14 cellular contexts compared by ENCODE assay signal in the genomic region with DNA sequence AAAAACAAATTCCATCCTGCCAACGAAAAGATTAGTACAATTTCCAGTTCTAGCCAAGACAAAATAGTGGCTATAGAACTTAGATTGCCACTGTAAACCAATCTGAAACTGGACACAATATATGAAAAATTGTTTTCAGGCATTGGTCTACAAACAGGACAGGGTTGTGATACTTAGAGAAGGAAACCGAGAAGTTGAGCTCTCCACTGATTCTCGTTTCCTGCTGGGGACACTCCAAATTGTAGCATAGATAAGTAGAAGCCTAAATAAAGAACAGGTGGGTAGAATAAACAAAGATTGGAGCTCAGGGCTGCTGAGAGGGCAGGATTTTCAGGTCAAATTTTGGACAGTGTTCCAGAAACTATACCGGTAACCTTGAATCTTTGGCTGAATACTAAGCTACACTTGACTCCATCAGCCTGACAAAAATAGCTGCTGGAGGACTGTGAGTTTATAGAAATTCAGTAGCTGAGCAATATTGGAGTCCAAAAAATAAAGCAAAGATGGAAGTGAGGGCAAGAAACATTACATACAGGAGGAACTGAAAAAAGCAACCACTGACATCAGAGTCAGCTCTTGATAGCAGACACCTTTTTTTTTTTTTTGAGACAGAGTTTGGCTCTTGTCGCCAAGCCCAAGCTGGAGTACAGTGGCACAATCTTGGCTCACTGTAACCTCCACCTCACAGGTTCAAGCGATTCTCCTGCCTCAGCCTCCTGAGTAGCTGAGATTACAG. TPM values are rescaled to one million over a fixed set of nuclear protein-coding genes. Genes with fewer than 3 reads are reported as not detected.
A peak's percentile ranks its signal among the peaks of the same experiment; 100 is the strongest.
DNase-seq lines count a peak whose midpoint lies in the region; ATAC-seq, FAIRE-seq and TF ChIP-seq lines count a peak whose summit lies in the region.
"Not testable (repeated sequence)": the region's sequence is repeated elsewhere in the genome, so short reads cannot be mapped to it uniquely, and the experiment has no call there.
"Had no signal": no experiment of that assay in that cellular context is flagged by ENCODE, and none has a peak within 500 bp of the region (broad histone marks: within the 10 kb centered on the region; RNA-seq: fewer than 3 reads in every experiment).

No MANE protein-coding gene starts in this region.

- not testable (repeated sequence) for TF ChIP-seq POLR2A in K562 (conservative IDR thresholded peaks at IDR 0.05)

- TF ChIP-seq RAD21 in K562 (CRISPR knock-in tag; conservative IDR thresholded peaks at IDR 0.05 in 1 of 2, IDR thresholded peaks at IDR 0.05 in 1 of 2) = not testable (repeated sequence)

- intact Hi-C loops in K562 (cut with micrococcal nuclease) = not testable (repeated sequence)

- ATAC-seq in GM18867 (IDR thresholded peaks at IDR 0.05; ENCODE audit: unreplicated experiment) (peak; percentile 62), GM19395 (IDR thresholded peaks at IDR 0.05; ENCODE audit: unreplicated experiment) (peak; percentile 63), GM21526 (IDR thresholded peaks at IDR 0.05; ENCODE audit: low FRiP score, unreplicated experiment) (peak; percentile 53), HG02885 (IDR thresholded peaks at IDR 0.05; ENCODE audit: poor library complexity, unreplicated experiment) (peak; percentile 79), HG03342 (IDR thresholded peaks at IDR 0.05; ENCODE audit: unreplicated experiment) (peak; percentile 56), K562 (peak; percentile 46)

- H3K9me1 ChIP-seq in K562 (ENCODE audit: control insufficient read depth, insufficient read depth, low read length) = not testable (repeated sequence)

- not testable (repeated sequence) for H3K4me1 ChIP-seq in K562 (replicated peaks in 1 of 2; ENCODE audit: control insufficient read depth in 2 of 2, insufficient read depth in 2 of 2, low read length in 2 of 2)

- no CpG with 5 or more reads among the region's 6 CpGs for WGBS in K562 (ENCODE audit: insufficient coverage, low coverage, missing lambda C conversion rate)

- H3K9me3 ChIP-seq in K562 (replicated peaks; ENCODE audit: control insufficient read depth, insufficient read depth, low read depth, low read length) = not testable (repeated sequence)

- H3K4me2 ChIP-seq in K562 (ENCODE audit: insufficient read depth, low read length) = not testable (repeated sequence)

- not testable (repeated sequence) for H3K27ac ChIP-seq in K562 (ENCODE audit: extremely low read depth, low read depth, low read length)

- H2AFZ ChIP-seq in K562 (ENCODE audit: low read depth, low read length) = not testable (repeated sequence)

- not testable (repeated sequence) for H3K79me2 ChIP-seq in K562 (ENCODE audit: control insufficient read depth, insufficient read depth, low read length)

- not testable (repeated sequence) for TF ChIP-seq CTCF in K562 (IDR thresholded peaks at IDR 0.05 in 2 of 3, conservative IDR thresholded peaks at IDR 0.05 in 1 of 3; ENCODE audit: insufficient read depth in 2 of 3, low read depth in 1 of 3, low read length in 3 of 3)

- in situ Hi-C loops in K562 (cut with MboI) = not testable (repeated sequence)

- POLR2A ChIA-PET in K562 (lab: Yijun Ruan, JAX) = not testable (repeated sequence)

- H4K20me1 ChIP-seq in K562 (replicated peaks; ENCODE audit: control insufficient read depth, insufficient read depth, low read length) = not testable (repeated sequence)

- H3K4me3 ChIP-seq in K562 = not testable (repeated sequence)

- CTCF ChIA-PET in K562 (lab: Yijun Ruan, JAX; ENCODE audit: low intra/inter-chr PET ratio) = not testable (repeated sequence)

- H3K27me3 ChIP-seq in K562 (ENCODE audit: control insufficient read depth in 2 of 2, insufficient read depth in 2 of 2, low read length in 2 of 2) = not testable (repeated sequence)

- BruUV-seq in K562 (replicated peaks; lab: Mats Ljungman, UMichigan) = not testable (repeated sequence)

- H3K36me3 ChIP-seq in K562 (ENCODE audit: control insufficient read depth, insufficient read depth, low read length) = not testable (repeated sequence)

- DNase-seq in K562 (ENCODE audit: extremely low read depth in 1 of 4, low spot score in 3 of 4) = not testable (repeated sequence)

- not testable (repeated sequence) for TF ChIP-seq EP300 in K562 (IDR thresholded peaks at IDR 0.05; ENCODE audit: low read length)

- FAIRE-seq in K562 (lab: Jason Lieb, UNC) = not testable (repeated sequence)

- H3K9ac ChIP-seq in K562 (ENCODE audit: insufficient read depth in 1 of 2, low read depth in 2 of 2, low read length in 2 of 2) = not testable (repeated sequence)

RNA-seq across cellular contexts. Expression of gene NBPF6, which starts 38.9 kb away (rescaled TPM):
- total RNA-seq in K562 (2011; cell fraction: chromatin; rRNA removed; ENCODE audit: low replicate concordance) = 6.1 and 10.4 TPM in 2 replicates
- 2.5 and 3.0 TPM in 2 replicates for total RNA-seq in K562 (2011; cell fraction: nucleolus; rRNA removed)
- total RNA-seq in K562 (2011; cell fraction: nucleoplasm; rRNA removed) = 4.1 TPM in 2 replicates
- total RNA-seq in K562 (2014; rRNA removed) (5.0 and 6.0 TPM in 2 replicates), K562 (2014; rRNA removed; fragmentation: Illumina TruSeq; extraction: Trizol) (7.2 and 7.5 TPM in 2 replicates), K562 (2015; rRNA removed; fragmentation: Illumina TruSeq; extraction: Trizol) (7.6 and 8.3 TPM in 2 replicates), K562 (2021) (6.1 and 6.5 TPM in 2 replicates)
- polyA plus RNA-seq in K562 (2011; rRNA removed) (4.2 and 5.8 TPM in 2 replicates), K562 (2014; fragmentation: Illumina TruSeq; extraction: Trizol) (8.7 and 10.0 TPM in 2 replicates), K562 (2014; fragmentation: Nextera tagmentation; extraction: Ambion mirVana) (1 to 10 TPM; 2.7 to 3.6 TPM), K562 (2014; rRNA removed) (4.0 and 4.9 TPM in 2 replicates)
- 1.7 and 2.5 TPM in 2 replicates for polyA plus RNA-seq in K562 (2011; cell fraction: cytosol; rRNA removed)
- polyA plus RNA-seq in K562 (2011; cell fraction: nucleus; rRNA removed) = 15.4 and 15.6 TPM in 2 replicates
- polyA plus RNA-seq in K562 (2012) = 7.0 and 8.8 TPM in 2 replicates
- 2.6 and 6.7 TPM in 2 replicates for polyA minus RNA-seq in K562 (2011; rRNA and poly(A)+ RNA removed)
- polyA minus RNA-seq in K562 (2011; cell fraction: cytosol; rRNA and poly(A)+ RNA removed) = 0.38 and 4.0 TPM in 2 replicates
- 1.5 and 5.8 TPM in 2 replicates for polyA minus RNA-seq in K562 (2011; cell fraction: nucleus; rRNA and poly(A)+ RNA removed)
- total RNA-seq: A172; A673; Calu3; CD4-positive, alpha-beta memory T cell; Daoy; G401; H7 had no signal
- polyA plus RNA-seq: BJ; CD4-positive, alpha-beta memory T cell had no signal
